Comparison of ENCODE assay signal across 17 cellular contexts in the genomic region with DNA sequence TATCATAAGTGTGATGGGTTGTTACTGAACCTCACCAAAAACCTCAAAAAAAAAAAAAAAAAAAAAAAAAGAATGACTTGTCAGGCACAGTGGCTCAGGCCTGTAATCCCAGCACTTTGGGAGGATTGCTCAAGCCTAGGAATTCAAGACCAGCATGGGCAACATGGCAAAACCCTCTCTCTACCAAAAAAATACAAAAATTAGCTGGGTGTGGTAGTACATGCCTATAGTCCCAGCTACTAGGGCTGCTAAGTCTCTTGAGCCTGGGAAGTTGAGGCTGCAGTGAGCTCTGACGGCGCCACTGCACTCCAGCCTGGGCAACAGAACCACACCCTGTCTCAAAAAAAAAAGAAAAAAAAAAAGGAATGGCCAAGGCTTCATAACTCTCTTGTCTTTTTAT. TPM values are rescaled to one million over a fixed set of nuclear protein-coding genes. Genes with fewer than 3 reads are reported as not detected.
DNase-seq lines count a peak whose midpoint lies in the region; ATAC-seq and TF ChIP-seq lines count a peak whose summit lies in the region.
"Had no signal": no experiment of that assay in that cellular context is flagged by ENCODE, and none has a peak within 500 bp of the region (broad histone marks: within the 10 kb centered on the region; RNA-seq: fewer than 3 reads in every experiment).

No MANE protein-coding gene starts in this region.

- no peak for ATAC-seq in activated naive CD8-positive, alpha-beta T cell treated with anti-CD3 and anti-CD28 coated beads, Interleukin-2, amount 10 ng/mL, durations not matched to agents 7 days and 5 days (ENCODE audit: low read depth)
- no peak for ATAC-seq in central memory CD8-positive, alpha-beta T cell (replicated peaks; ENCODE audit: extremely low read depth, poor library complexity, severe bottlenecking)
- ATAC-seq in psoas muscle = peak in 1 of 4 donors; percentile 7
- no peak for ATAC-seq in mucosa of descending colon
- no peak for ATAC-seq in HG02870 (IDR thresholded peaks at IDR 0.05; ENCODE audit: unreplicated experiment)
- ATAC-seq in T-cell (replicated peaks in 1 of 4) = no peak
- ATAC-seq: GM12878, GM23338, HepG2 had no signal

- no peaks in the 10 kb centered on the region for H3K27me3 ChIP-seq in psoas muscle (ENCODE audit: insufficient read depth in 3 of 3, low read length in 2 of 3)
- H3K27me3 ChIP-seq: BLaER1 treated with 17β-estradiol and CSF1 and Interleukin-3, amounts not matched to agents 10 nM and 100 nM had no signal

- POLR2A ChIA-PET in activated naive CD8-positive, alpha-beta T cell treated with anti-CD3 and anti-CD28 coated beads, Interleukin-2, amount 10 ng/mL, durations not matched to agents 7 days and 5 days (lab: Charles Lee) = interaction anchor here (1.9 kb wide), 1 partner anchor 11 kb away, joined by 5 read pairs; a partner anchor contains a TSS
- POLR2A ChIA-PET in T-cell (lab: Charles Lee) = no interaction called here

- H3K27me3 Mint-ChIP-seq in activated naive CD8-positive, alpha-beta T cell treated with anti-CD3 and anti-CD28 coated beads, Interleukin-2, amount 10 ng/mL, durations not matched to agents 7 days and 5 days = no peaks in the 10 kb centered on the region
- no peaks in the 10 kb centered on the region for H3K27me3 Mint-ChIP-seq in activated naive CD8-positive, alpha-beta T cell treated with anti-CD3 and anti-CD28 coated beads for 36 hours
- no peaks in the 10 kb centered on the region for H3K27me3 Mint-ChIP-seq in central memory CD8-positive, alpha-beta T cell
- no peaks in the 10 kb centered on the region for H3K27me3 Mint-ChIP-seq in T-cell
- H3K27me3 Mint-ChIP-seq: CD4-positive, CD25-positive, alpha-beta regulatory T cell had no signal

- peak overlapping the region; percentile 36 for H3K27ac ChIP-seq in psoas muscle
- H3K27ac ChIP-seq: 22Rv1; BLaER1 treated with 17β-estradiol and CSF1 and Interleukin-3, amounts not matched to agents 10 nM and 100 nM had no signal

- H3K9me3 ChIP-seq in psoas muscle = no peaks in the 10 kb centered on the region
- H3K9me3 ChIP-seq in mucosa of descending colon = no peaks in the 10 kb centered on the region

- peaks cover 1% of the 10 kb centered on the region for H3K4me1 Mint-ChIP-seq in activated naive CD8-positive, alpha-beta T cell treated with anti-CD3 and anti-CD28 coated beads, Interleukin-2, amount 10 ng/mL, durations not matched to agents 7 days and 5 days
- no peaks in the 10 kb centered on the region for H3K4me1 Mint-ChIP-seq in activated naive CD8-positive, alpha-beta T cell treated with anti-CD3 and anti-CD28 coated beads for 36 hours
- H3K4me1 Mint-ChIP-seq in central memory CD8-positive, alpha-beta T cell = no peaks in the 10 kb centered on the region
- no peaks in the 10 kb centered on the region for H3K4me1 Mint-ChIP-seq in T-cell
- H3K4me1 Mint-ChIP-seq: GM23338 had no signal

- H3K4me3 ChIP-seq in psoas muscle = no peak overlapping the region
- no peak overlapping the region for H3K4me3 ChIP-seq in mucosa of descending colon
- H3K4me3 ChIP-seq: BLaER1 treated with 17β-estradiol and CSF1 and Interleukin-3, amounts not matched to agents 10 nM and 100 nM; GM12878; GM23338 had no signal

- intact Hi-C loops in psoas muscle (cut with DNase I) (no loop called here), mucosa of descending colon (cut with DNase I, micrococcal nuclease) (no loop called here)

- H3K4me1 ChIP-seq in psoas muscle (peaks cover 25% of the 10 kb centered on the region), mucosa of descending colon (ENCODE audit: low read depth) (no peaks in the 10 kb centered on the region)
- H3K4me1 ChIP-seq: BLaER1 treated with 17β-estradiol and CSF1 and Interleukin-3, amounts not matched to agents 10 nM and 100 nM had no signal

- peak overlapping the region; percentile 40 for H3K27ac Mint-ChIP-seq in activated naive CD8-positive, alpha-beta T cell treated with anti-CD3 and anti-CD28 coated beads, Interleukin-2, amount 10 ng/mL, durations not matched to agents 7 days and 5 days
- no peak overlapping the region for H3K27ac Mint-ChIP-seq in activated naive CD8-positive, alpha-beta T cell treated with anti-CD3 and anti-CD28 coated beads for 36 hours
- peak overlapping the region; percentile 67 for H3K27ac Mint-ChIP-seq in central memory CD8-positive, alpha-beta T cell (ENCODE audit: low read depth)
- no peak overlapping the region for H3K27ac Mint-ChIP-seq in T-cell
- H3K27ac Mint-ChIP-seq: GM23338 had no signal

- peaks cover 0 to 22% of the 10 kb centered on the region in 2 donors for H3K36me3 ChIP-seq in psoas muscle (ENCODE audit: insufficient read depth in 1 of 2, low read depth in 1 of 2)
- H3K36me3 ChIP-seq in mucosa of descending colon (ENCODE audit: low read depth) = no peaks in the 10 kb centered on the region

- H3K4me3 Mint-ChIP-seq in activated naive CD8-positive, alpha-beta T cell treated with anti-CD3 and anti-CD28 coated beads, Interleukin-2, amount 10 ng/mL, durations not matched to agents 7 days and 5 days = no peak overlapping the region
- H3K4me3 Mint-ChIP-seq in activated naive CD8-positive, alpha-beta T cell treated with anti-CD3 and anti-CD28 coated beads for 36 hours = no peak overlapping the region
- H3K4me3 Mint-ChIP-seq in central memory CD8-positive, alpha-beta T cell = no peak overlapping the region
- no peak overlapping the region for H3K4me3 Mint-ChIP-seq in T-cell
- H3K4me3 Mint-ChIP-seq: CD4-positive, CD25-positive, alpha-beta regulatory T cell; GM23338 had no signal

- CTCF ChIA-PET in T-cell (lab: Charles Lee) = no interaction called here

- TF ChIP-seq CTCF in psoas muscle (IDR thresholded peaks at IDR 0.05) = no peak
- no peak for TF ChIP-seq CTCF in mucosa of descending colon (IDR thresholded peaks at IDR 0.05)

- no peaks in the 10 kb centered on the region for H3K9me3 Mint-ChIP-seq in activated naive CD8-positive, alpha-beta T cell treated with anti-CD3 and anti-CD28 coated beads, Interleukin-2, amount 10 ng/mL, durations not matched to agents 7 days and 5 days
- H3K9me3 Mint-ChIP-seq in activated naive CD8-positive, alpha-beta T cell treated with anti-CD3 and anti-CD28 coated beads for 36 hours = peaks cover 4% of the 10 kb centered on the region
- no peaks in the 10 kb centered on the region for H3K9me3 Mint-ChIP-seq in central memory CD8-positive, alpha-beta T cell
- H3K9me3 Mint-ChIP-seq in T-cell = no peaks in the 10 kb centered on the region

- peaks cover 52% of the 10 kb centered on the region for H3K36me3 Mint-ChIP-seq in activated naive CD8-positive, alpha-beta T cell treated with anti-CD3 and anti-CD28 coated beads, Interleukin-2, amount 10 ng/mL, durations not matched to agents 7 days and 5 days
- peaks cover 57% of the 10 kb centered on the region for H3K36me3 Mint-ChIP-seq in activated naive CD8-positive, alpha-beta T cell treated with anti-CD3 and anti-CD28 coated beads for 36 hours
- H3K36me3 Mint-ChIP-seq in central memory CD8-positive, alpha-beta T cell (ENCODE audit: insufficient read depth) = peaks cover 14% of the 10 kb centered on the region
- peaks cover 37% of the 10 kb centered on the region for H3K36me3 Mint-ChIP-seq in T-cell

- 87 to 100% (median 96%) methylated on average over 2 of the region's 2 CpGs for WGBS in psoas muscle, 3 donors

- DNase-seq in activated naive CD8-positive, alpha-beta T cell treated with anti-CD3 and anti-CD28 coated beads, Interleukin-2, amount 10 ng/mL, durations not matched to agents 7 days and 5 days = no peak
- no peak for DNase-seq in activated naive CD8-positive, alpha-beta T cell treated with anti-CD3 and anti-CD28 coated beads for 36 hours
- no peak for DNase-seq in central memory CD8-positive, alpha-beta T cell (ENCODE audit: low spot score in 2 of 2)
- DNase-seq in psoas muscle = no peak
- DNase-seq in 8988T = no peak
- no peak for DNase-seq in mucosa of descending colon
- no peak for DNase-seq in T-cell
- DNase-seq: Calu3; CD4-positive, CD25-positive, alpha-beta regulatory T cell; DMS 273 treated with DMSO at 0.1 percent for 48 hours; DMS79 had no signal

RNA-seq across cellular contexts. Expression of a gene that starts 11.1 kb away (rescaled TPM):
- total RNA-seq in activated naive CD8-positive, alpha-beta T cell treated with anti-CD3 and anti-CD28 coated beads, Interleukin-2, amount 10 ng/mL, durations not matched to agents 7 days and 5 days = 10 to 100 TPM; 20.5 to 23.1 TPM
- 10 to 100 TPM; 35.6 to 38.0 TPM for total RNA-seq in activated naive CD8-positive, alpha-beta T cell treated with anti-CD3 and anti-CD28 coated beads for 36 hours
- total RNA-seq in psoas muscle (10 to 100 TPM in 2 of 4 donors, 1 to 10 TPM in 2; 2.6 to 12.6 (median 8.1) TPM), mucosa of descending colon (1 to 10 TPM; 1.4 to 4.7 (median 1.5) TPM), T-cell (1 to 10 TPM; 2.1 to 5.1 (median 3.5) TPM)
- polyA plus RNA-seq in psoas muscle = 10 to 100 TPM in 1 of 3 donors, 1 to 10 TPM in 1, under 1 TPM in 1; 0.68 to 10.4 (median 8.4) TPM

Comparison
In these comparisons a context has a peak if more than half of its experiments do, and no peak if none do; other contexts are left out.
1. H3K27ac Mint-ChIP-seq: peak in activated naive CD8-positive, alpha-beta T cell treated with anti-CD3 and anti-CD28 coated beads, Interleukin-2, amount 10 ng/mL, durations not matched to agents 7 days and 5 days (single experiment) and central memory CD8-positive, alpha-beta T cell (single experiment); none in activated naive CD8-positive, alpha-beta T cell treated with anti-CD3 and anti-CD28 coated beads for 36 hours (single experiment) and T-cell (0 of 2).